Comparison of ENCODE assay signal across 8 cellular contexts in genomic region chr3:16906679-16907078, GRCh38. TPM values are rescaled to one million over a fixed set of nuclear protein-coding genes. Genes with fewer than 3 reads are reported as not detected.
DNase-seq lines count a peak whose midpoint lies in the region; ATAC-seq and TF ChIP-seq lines count a peak whose summit lies in the region.

No MANE protein-coding gene starts in this region.

- H3K36me3 ChIP-seq in H7 (replicated peaks; ENCODE audit: control insufficient read depth, insufficient read depth, low read length): no peaks in the 10 kb centered on the region

- H3K4me1 Mint-ChIP-seq in HFFc6 (ENCODE audit: low read depth): peaks cover 47% of the 10 kb centered on the region
- H3K4me1 Mint-ChIP-seq in activated CD8-positive, alpha-beta T cell treated with anti-CD3 and anti-CD28 coated beads for 36 hours (ENCODE audit: low read depth): peaks cover 77% of the 10 kb centered on the region

- no peak overlapping the region for H3K4me3 ChIP-seq in H7 (ENCODE audit: insufficient read depth, low read depth, low read length)

- H3K27me3 Mint-ChIP-seq in HFFc6 (ENCODE audit: insufficient read depth): no peaks in the 10 kb centered on the region; the same call in 1 of the 2 replicates
- no peaks in the 10 kb centered on the region for H3K27me3 Mint-ChIP-seq in activated CD8-positive, alpha-beta T cell treated with anti-CD3 and anti-CD28 coated beads for 36 hours

- no peaks in the 10 kb centered on the region for H3K27me3 ChIP-seq in H7 (ENCODE audit: control insufficient read depth, insufficient read depth, low read length)

- POLR2A ChIA-PET in activated CD8-positive, alpha-beta T cell treated with anti-CD3 and anti-CD28 coated beads for 36 hours (lab: Charles Lee): interaction anchor here (1.0 to 3.8 kb wide), 2 partner anchors 18 to 21 kb away, joined by 3 to 14 read pairs; no protein-coding TSS in a partner anchor

- intact Hi-C loops in activated CD8-positive, alpha-beta T cell treated with anti-CD3 and anti-CD28 coated beads for 36 hours (cut with micrococcal nuclease): loop anchor here (5.0 kb wide), 1 partner anchor 116 kb away; no protein-coding TSS in a partner anchor
- intact Hi-C loops in posterior cingulate gyrus (cut with DNase I): no loop called here

- H3K9me3 Mint-ChIP-seq in HFFc6: no peaks in the 10 kb centered on the region
- peaks cover 8% of the 10 kb centered on the region for H3K9me3 Mint-ChIP-seq in activated CD8-positive, alpha-beta T cell treated with anti-CD3 and anti-CD28 coated beads for 36 hours

- H3K36me3 Mint-ChIP-seq in HFFc6 (ENCODE audit: low read depth): peaks cover 9% of the 10 kb centered on the region; the same call in 1 of the 2 replicates
- peaks cover 18% of the 10 kb centered on the region for H3K36me3 Mint-ChIP-seq in activated CD8-positive, alpha-beta T cell treated with anti-CD3 and anti-CD28 coated beads for 36 hours (ENCODE audit: low read depth)

- DNase-seq in Daoy (ENCODE audit: low read depth) (peak; percentile 31), HFFc6 (peak; percentile 25), medulla oblongata (ENCODE audit: extremely low spot score) (peak; percentile 46), posterior cingulate gyrus (no peak), occipital lobe (lab: John Stamatoyannopoulos, UW) (no peak), amygdala (lab: John Stamatoyannopoulos, UW) (no peak), H7 (no peak)
- peak; percentile 45 for DNase-seq in activated CD8-positive, alpha-beta T cell treated with anti-CD3 and anti-CD28 coated beads for 36 hours

- CTCF ChIA-PET in activated CD8-positive, alpha-beta T cell treated with anti-CD3 and anti-CD28 coated beads for 36 hours (lab: Charles Lee): interaction anchor here (0.9 to 1.2 kb wide), 2 partner anchors 10 to 119 kb away, joined by 3 to 4 read pairs; no protein-coding TSS in a partner anchor

- peak overlapping the region; percentile 28; the same call in 1 of the 2 replicates for H3K27ac Mint-ChIP-seq in HFFc6
- H3K27ac Mint-ChIP-seq in activated CD8-positive, alpha-beta T cell treated with anti-CD3 and anti-CD28 coated beads for 36 hours: peak overlapping the region; percentile 65

- H3K4me3 Mint-ChIP-seq in HFFc6: 0 out of 2 replicates have a peak overlapping the region, but pooled peaks have one; percentile 39
- H3K4me3 Mint-ChIP-seq in activated CD8-positive, alpha-beta T cell treated with anti-CD3 and anti-CD28 coated beads for 36 hours: peak overlapping the region; percentile 29

- TF ChIP-seq CTCF in HFFc6 (IDR thresholded peaks at IDR 0.05): no peak
- TF ChIP-seq CTCF in activated CD8-positive, alpha-beta T cell treated with anti-CD3 and anti-CD28 coated beads for 36 hours (IDR thresholded peaks at IDR 0.05): no peak

- no peak for ATAC-seq in activated CD8-positive, alpha-beta T cell treated with anti-CD3 and anti-CD28 coated beads for 36 hours

RNA-seq across cellular contexts. Expression of gene PLCL2, which starts 21.9 kb away (rescaled TPM):
- 2.7 and 6.7 TPM in 2 replicates for total RNA-seq in Daoy (2014; rRNA removed; shearing (Covaris generic))
- total RNA-seq in HFFc6 (2021; fragmentation: NEBNext Ultra II Directional; extraction: Animal tissue kit (Norgen Biotek cat#: 25700)): 1 to 10 TPM; 3.9 to 6.4 (median 5.7) TPM
- 10 to 100 TPM; 19.4 to 19.7 TPM for total RNA-seq in activated CD8-positive, alpha-beta T cell treated with anti-CD3 and anti-CD28 coated beads for 36 hours
- total RNA-seq in occipital lobe: 128 TPM
- 1.9 and 3.3 TPM in 2 replicates for total RNA-seq in H7 (2014; rRNA removed; shearing (Covaris generic))

Comparison
In these comparisons a context has a peak if more than half of its experiments do, and no peak if none do; other contexts are left out.
1. DNase-seq: peak in Daoy (single experiment), HFFc6 (single experiment), activated CD8-positive, alpha-beta T cell treated with anti-CD3 and anti-CD28 coated beads for 36 hours (single experiment) and medulla oblongata (single experiment); none in posterior cingulate gyrus (0 of 10), occipital lobe (single experiment), amygdala (0 of 56) and H7 (single experiment).